8 cellular contexts compared by ENCODE assay signal in genomic region chr11:63573881-63574855, GRCh38. TPM values are rescaled to one million over a fixed set of nuclear protein-coding genes. Genes with fewer than 3 reads are reported as not detected.
DNase-seq lines count a peak whose midpoint lies in the region; ATAC-seq and TF ChIP-seq lines count a peak whose summit lies in the region.

No MANE protein-coding gene starts in this region.

- H3K9ac ChIP-seq in BLaER1 treated with 17β-estradiol and CSF1 and Interleukin-3, amounts not matched to agents 10 nM and 100 nM: peak overlapping the region; percentile 5 to 63 (median 51); a peak in 17 of 22 replicates
- peak overlapping the region; percentile 63 for H3K9ac ChIP-seq in mucosa of stomach (ENCODE audit: low read length)

- POLR2A ChIA-PET in OCI-LY7 (lab: Charles Lee): interaction anchor here (0.6 to 1.1 kb wide), 2 partner anchors 13 to 42 kb away, joined by 3 read pairs; no protein-coding TSS in a partner anchor

- H2AFZ ChIP-seq in OCI-LY7 (ENCODE audit: low read length): peak overlapping the region; percentile 97

- BruUV-seq in OCI-LY7 (replicated peaks; lab: Mats Ljungman, UMichigan): no TSS peak

- peak overlapping the region; percentile 37 to 80 (median 68) for H3K27ac ChIP-seq in BLaER1 treated with 17β-estradiol and CSF1 and Interleukin-3, amounts not matched to agents 10 nM and 100 nM
- no peak overlapping the region for H3K27ac ChIP-seq in OCI-LY7 (ENCODE audit: low read depth, low read length, poor library complexity, severe bottlenecking)
- H3K27ac ChIP-seq in coronary artery: peak overlapping the region in 1 of 2 donors; percentile 67
- H3K27ac ChIP-seq in upper lobe of right lung: peak overlapping the region; percentile 79

- H3K4me1 ChIP-seq in BLaER1 treated with 17β-estradiol and CSF1 and Interleukin-3, amounts not matched to agents 10 nM and 100 nM: peaks cover 10 to 24% (median 19%) of the 10 kb centered on the region in 10 experiments
- H3K4me1 ChIP-seq in OCI-LY7 (ENCODE audit: insufficient read depth, low read length, poor library complexity, severe bottlenecking) (peaks cover 40% of the 10 kb centered on the region), mucosa of stomach (ENCODE audit: control insufficient read depth, insufficient read depth, low read length) (peaks cover 25% of the 10 kb centered on the region), upper lobe of right lung (peaks cover 19% of the 10 kb centered on the region)

- no peaks in the 10 kb centered on the region for H3K36me3 ChIP-seq in BLaER1 treated with 17β-estradiol and CSF1 and Interleukin-3, amounts not matched to agents 10 nM and 100 nM
- H3K36me3 ChIP-seq in OCI-LY7 (ENCODE audit: insufficient read depth, low read length) (no peaks in the 10 kb centered on the region), mucosa of stomach (ENCODE audit: control insufficient read depth, insufficient read depth, low read length) (no peaks in the 10 kb centered on the region), upper lobe of right lung (no peaks in the 10 kb centered on the region)

- DNase-seq in OCI-LY7 (ENCODE audit: low spot score): peak; percentile 63
- DNase-seq in coronary artery (ENCODE audit: low spot score): no peak
- no peak for DNase-seq in upper lobe of right lung
- DNase-seq in NCI-H526 (lab: John Stamatoyannopoulos, UW): no peak
- no peak for DNase-seq in GDM1 (lab: John Stamatoyannopoulos, UW)

- peak; percentile 61 for ATAC-seq in GM19463 (IDR thresholded peaks at IDR 0.05; ENCODE audit: unreplicated experiment)
- ATAC-seq in upper lobe of right lung: peak; percentile 96

- no peaks in the 10 kb centered on the region for H3K27me3 ChIP-seq in BLaER1 treated with 17β-estradiol and CSF1 and Interleukin-3, amounts not matched to agents 10 nM and 100 nM
- no peaks in the 10 kb centered on the region for H3K27me3 ChIP-seq in mucosa of stomach (ENCODE audit: control insufficient read depth, insufficient read depth, low read length)
- H3K27me3 ChIP-seq in upper lobe of right lung: no peaks in the 10 kb centered on the region

- no peaks in the 10 kb centered on the region for H3K79me2 ChIP-seq in OCI-LY7 (ENCODE audit: insufficient read depth, low read depth, low read length)

- intact Hi-C loops in OCI-LY7 (cut with micrococcal nuclease; ENCODE audit: unreplicated experiment): no loop called here
- intact Hi-C loops in upper lobe of right lung (cut with DNase I): no loop called here

- peaks cover 0 to 13% (median 0%) of the 10 kb centered on the region in 11 experiments; a peak in 5 of 22 replicates for H3K9me3 ChIP-seq in BLaER1 treated with 17β-estradiol and CSF1 and Interleukin-3, amounts not matched to agents 10 nM and 100 nM (replicated peaks in 1 of 11)
- H3K9me3 ChIP-seq in OCI-LY7 (ENCODE audit: low read length) (no peaks in the 10 kb centered on the region), mucosa of stomach (ENCODE audit: control insufficient read depth, low read length) (no peaks in the 10 kb centered on the region), upper lobe of right lung (no peaks in the 10 kb centered on the region)

- H3K4me2 ChIP-seq in BLaER1 treated with 17β-estradiol and CSF1 and Interleukin-3, amounts not matched to agents 10 nM and 100 nM: peak overlapping the region; percentile 56 to 78 (median 72)
- H3K4me2 ChIP-seq in OCI-LY7 (ENCODE audit: low read length): peak overlapping the region; percentile 60

- peak overlapping the region in 8 of 10 experiments; percentile 13 to 39 (median 23); a peak in 11 of 20 replicates for H3K4me3 ChIP-seq in BLaER1 treated with 17β-estradiol and CSF1 and Interleukin-3, amounts not matched to agents 10 nM and 100 nM
- H3K4me3 ChIP-seq in OCI-LY7 (ENCODE audit: low read depth, low read length, poor library complexity, severe bottlenecking): peak overlapping the region; percentile 42
- H3K4me3 ChIP-seq in coronary artery: peak overlapping the region; percentile 29
- peak overlapping the region; percentile 7 for H3K4me3 ChIP-seq in mucosa of stomach (ENCODE audit: low read length)
- H3K4me3 ChIP-seq in upper lobe of right lung: peak overlapping the region; percentile 36

- no peaks in the 10 kb centered on the region for H4K20me1 ChIP-seq in BLaER1 treated with 17β-estradiol and CSF1 and Interleukin-3, amounts not matched to agents 10 nM and 100 nM
- H4K20me1 ChIP-seq in OCI-LY7 (ENCODE audit: insufficient read depth, low read length): no peaks in the 10 kb centered on the region

- TF ChIP-seq CTCF in OCI-LY7 (conservative IDR thresholded peaks at IDR 0.05; ENCODE audit: low read length) (peak; percentile 33; the same call in 1 of the 2 replicates), coronary artery (IDR thresholded peaks at IDR 0.05) (no peak), upper lobe of right lung (IDR thresholded peaks at IDR 0.05) (peak; percentile 13)

- CTCF ChIA-PET in OCI-LY7 (lab: Charles Lee; ENCODE audit: unreplicated experiment): interaction anchor here (1.1 kb wide), 1 partner anchor 18 kb away, joined by 8 read pairs; no protein-coding TSS in a partner anchor

- no peaks in the 10 kb centered on the region for H3K9me2 ChIP-seq in OCI-LY7 (ENCODE audit: insufficient read depth, low read length)

RNA-seq across cellular contexts. Expression of gene PLAAT2, which starts 11.0 kb away (rescaled TPM):
- total RNA-seq in OCI-LY7 (2014; rRNA removed; shearing (Covaris generic)): not detected in 2 replicates
- not detected in 2 replicates for total RNA-seq in OCI-LY7 (2022)
- total RNA-seq in upper lobe of right lung: 4.2 TPM

RNA-seq across cellular contexts. Expression of gene PLAAT4, which starts 37.6 kb away (rescaled TPM):
- 6.5 and 6.8 TPM in 2 replicates for total RNA-seq in OCI-LY7 (2014; rRNA removed; shearing (Covaris generic))
- 1.3 and 1.4 TPM in 2 replicates for total RNA-seq in OCI-LY7 (2022)
- 185 TPM for total RNA-seq in upper lobe of right lung

RNA-seq across cellular contexts. Expression of gene PLAAT3, which starts 40.1 kb away (rescaled TPM):
- not detected in 2 replicates for total RNA-seq in OCI-LY7 (2014; rRNA removed; shearing (Covaris generic))
- 0.70 TPM in 1 of 2 replicates, not detected in the other for total RNA-seq in OCI-LY7 (2022)
- total RNA-seq in upper lobe of right lung: 70.3 TPM

Comparison
In these comparisons a context has a peak if more than half of its experiments do, and no peak if none do; other contexts are left out.
1. RNA of gene PLAAT4, which starts 37.6 kb away (total RNA-seq): 185 TPM in upper lobe of right lung (single experiment); 1.3 to 6.8 TPM in OCI-LY7; every median in the first group is over 10 times any median in the second.
2. RNA of gene PLAAT3, which starts 40.1 kb away (total RNA-seq): 70.3 TPM in upper lobe of right lung (single experiment); 0.70 TPM in OCI-LY7; every median in the first group is over 10 times any median in the second.
3. Peak in every context shown above with its lines, with median percentiles within 50 percentile points of each other: H3K4me3 ChIP-seq.